In the genomic region with DNA sequence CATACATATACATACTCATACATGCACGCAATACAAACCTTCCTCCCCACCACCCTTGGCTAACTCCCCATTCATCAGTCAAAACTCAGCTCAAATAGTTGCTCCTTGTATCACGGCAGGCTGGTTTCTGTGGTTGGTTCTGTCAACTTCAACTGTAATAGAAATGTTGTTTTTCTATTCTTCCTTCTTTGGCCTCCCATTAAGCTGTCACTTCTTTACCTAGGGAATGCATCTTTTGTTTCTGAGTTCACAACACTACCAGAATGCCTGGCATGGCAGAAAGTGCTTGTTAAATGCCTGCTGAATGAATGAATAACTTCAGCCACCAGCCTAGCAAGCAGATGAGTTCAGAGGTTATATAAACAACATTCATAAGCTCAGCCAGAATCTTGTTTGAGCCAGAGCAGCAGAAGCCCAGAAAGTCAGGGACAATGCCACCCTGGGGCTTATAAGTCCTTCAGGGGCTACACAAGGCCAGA, we compare ENCODE assay signal across 11 cellular contexts.
DNase-seq lines count a peak whose midpoint lies in the region; ATAC-seq and TF ChIP-seq lines count a peak whose summit lies in the region.
"Had no signal": no experiment of that assay in that cellular context is flagged by ENCODE, and none has a peak within 500 bp of the region (broad histone marks: within the 10 kb centered on the region; RNA-seq: fewer than 3 reads in every experiment).

No MANE protein-coding gene starts in this region.

- H3K27ac Mint-ChIP-seq in activated T-helper 17 cell treated with anti-CD3 and anti-CD28 coated beads, Interleukin-2, amount 50 U/mL, for 72 hours: no peak overlapping the region
- no peak overlapping the region for H3K27ac Mint-ChIP-seq in activated CD8-positive, alpha-beta T cell treated with anti-CD3 and anti-CD28 coated beads, Interleukin-2, amount 10 ng/mL, durations not matched to agents 7 days and 5 days
- H3K27ac Mint-ChIP-seq: stimulated activated naive CD8-positive, alpha-beta T cell treated with anti-CD3 and anti-CD28 coated beads, Interleukin-15, Interleukin-2, amounts not matched to agents 100 ng/mL and 50 ng/mL, for 24 hours had no signal

- no peak for TF ChIP-seq CTCF in fibroblast of pulmonary artery (IDR thresholded peaks at IDR 0.05; ENCODE audit: low read length, missing control alignments)

- CTCF ChIA-PET in activated CD8-positive, alpha-beta T cell treated with anti-CD3 and anti-CD28 coated beads, Interleukin-2, amount 10 ng/mL, durations not matched to agents 7 days and 5 days (lab: Charles Lee): no interaction called here

- no peaks in the 10 kb centered on the region for H3K4me1 Mint-ChIP-seq in activated T-helper 17 cell treated with anti-CD3 and anti-CD28 coated beads, Interleukin-2, amount 50 U/mL, for 72 hours
- H3K4me1 Mint-ChIP-seq in activated CD8-positive, alpha-beta T cell treated with anti-CD3 and anti-CD28 coated beads, Interleukin-2, amount 10 ng/mL, durations not matched to agents 7 days and 5 days (ENCODE audit: low read depth): peaks cover 7% of the 10 kb centered on the region

- H3K27me3 Mint-ChIP-seq in activated T-helper 17 cell treated with anti-CD3 and anti-CD28 coated beads, Interleukin-2, amount 50 U/mL, for 72 hours: no peaks in the 10 kb centered on the region
- peaks cover 3% of the 10 kb centered on the region for H3K27me3 Mint-ChIP-seq in activated CD8-positive, alpha-beta T cell treated with anti-CD3 and anti-CD28 coated beads, Interleukin-2, amount 10 ng/mL, durations not matched to agents 7 days and 5 days (ENCODE audit: low read depth)
- H3K27me3 Mint-ChIP-seq: stimulated activated naive CD8-positive, alpha-beta T cell treated with anti-CD3 and anti-CD28 coated beads, Interleukin-15, Interleukin-2, amounts not matched to agents 100 ng/mL and 50 ng/mL, for 24 hours had no signal

- H3K9me3 Mint-ChIP-seq in activated T-helper 17 cell treated with anti-CD3 and anti-CD28 coated beads, Interleukin-2, amount 50 U/mL, for 72 hours: peaks cover 8% of the 10 kb centered on the region
- H3K9me3 Mint-ChIP-seq in activated CD8-positive, alpha-beta T cell treated with anti-CD3 and anti-CD28 coated beads, Interleukin-2, amount 10 ng/mL, durations not matched to agents 7 days and 5 days (ENCODE audit: insufficient read depth): peaks cover 3% of the 10 kb centered on the region

- DNase-seq in AG08396 (ENCODE audit: low spot score) (peak; percentile 10), fibroblast of pulmonary artery (ENCODE audit: low read depth) (peak; percentile 17)
- no peak for DNase-seq in activated naive CD4-positive, alpha-beta T cell treated with anti-CD3 and anti-CD28 coated beads, Interleukin-2, amount 50 U/mL, for 16 hours
- no peak for DNase-seq in activated CD8-positive, alpha-beta T cell treated with anti-CD3 and anti-CD28 coated beads, Interleukin-2, amount 10 ng/mL, durations not matched to agents 7 days and 5 days
- no peak for DNase-seq in activated CD4-positive, alpha-beta T cell treated with anti-CD3 and anti-CD28 coated beads for 48 hours
- DNase-seq: amniotic stem cell, SJCRH30 had no signal

- POLR2A ChIA-PET in activated CD8-positive, alpha-beta T cell treated with anti-CD3 and anti-CD28 coated beads, Interleukin-2, amount 10 ng/mL, durations not matched to agents 7 days and 5 days (lab: Charles Lee): no interaction called here

- no peak overlapping the region for H3K4me3 Mint-ChIP-seq in activated T-helper 17 cell treated with anti-CD3 and anti-CD28 coated beads, Interleukin-2, amount 50 U/mL, for 72 hours
- no peak overlapping the region for H3K4me3 Mint-ChIP-seq in activated CD8-positive, alpha-beta T cell treated with anti-CD3 and anti-CD28 coated beads, Interleukin-2, amount 10 ng/mL, durations not matched to agents 7 days and 5 days
- H3K4me3 Mint-ChIP-seq: stimulated activated naive CD8-positive, alpha-beta T cell treated with anti-CD3 and anti-CD28 coated beads, Interleukin-15, Interleukin-2, amounts not matched to agents 100 ng/mL and 50 ng/mL, for 24 hours had no signal

- no peaks in the 10 kb centered on the region for H3K36me3 Mint-ChIP-seq in activated T-helper 17 cell treated with anti-CD3 and anti-CD28 coated beads, Interleukin-2, amount 50 U/mL, for 72 hours (ENCODE audit: low read depth)
- H3K36me3 Mint-ChIP-seq in activated CD8-positive, alpha-beta T cell treated with anti-CD3 and anti-CD28 coated beads, Interleukin-2, amount 10 ng/mL, durations not matched to agents 7 days and 5 days (ENCODE audit: low read depth): peaks cover 4% of the 10 kb centered on the region

- no peak overlapping the region for H3K4me3 ChIP-seq in fibroblast of pulmonary artery (replicated peaks; ENCODE audit: low read depth, low read length)
- H3K4me3 ChIP-seq: SJCRH30 had no signal

- peak; percentile 47 for ATAC-seq in GM19463 (IDR thresholded peaks at IDR 0.05; ENCODE audit: unreplicated experiment)
- ATAC-seq in HG03442 (IDR thresholded peaks at IDR 0.05; ENCODE audit: unreplicated experiment): peak; percentile 44
- no peak for ATAC-seq in activated T-helper 17 cell treated with anti-CD3 and anti-CD28 coated beads, Interleukin-2, amount 50 U/mL, for 72 hours (replicated peaks)
- ATAC-seq in activated CD8-positive, alpha-beta T cell treated with anti-CD3 and anti-CD28 coated beads, Interleukin-2, amount 10 ng/mL, durations not matched to agents 7 days and 5 days: no peak

Comparison
In these comparisons a context has a peak if more than half of its experiments do, and no peak if none do; other contexts are left out.
1. DNase-seq: peak in AG08396 (single experiment) and fibroblast of pulmonary artery (single experiment); none in activated naive CD4-positive, alpha-beta T cell treated with anti-CD3 and anti-CD28 coated beads, Interleukin-2, amount 50 U/mL, for 16 hours (single experiment), activated CD8-positive, alpha-beta T cell treated with anti-CD3 and anti-CD28 coated beads, Interleukin-2, amount 10 ng/mL, durations not matched to agents 7 days and 5 days (single experiment) and activated CD4-positive, alpha-beta T cell treated with anti-CD3 and anti-CD28 coated beads for 48 hours (single experiment).
2. ATAC-seq: peak in GM19463 (single experiment) and HG03442 (single experiment); none in activated T-helper 17 cell treated with anti-CD3 and anti-CD28 coated beads, Interleukin-2, amount 50 U/mL, for 72 hours (single experiment) and activated CD8-positive, alpha-beta T cell treated with anti-CD3 and anti-CD28 coated beads, Interleukin-2, amount 10 ng/mL, durations not matched to agents 7 days and 5 days (single experiment).